ENCODE assay signal across 14 cellular contexts in the genomic region with DNA sequence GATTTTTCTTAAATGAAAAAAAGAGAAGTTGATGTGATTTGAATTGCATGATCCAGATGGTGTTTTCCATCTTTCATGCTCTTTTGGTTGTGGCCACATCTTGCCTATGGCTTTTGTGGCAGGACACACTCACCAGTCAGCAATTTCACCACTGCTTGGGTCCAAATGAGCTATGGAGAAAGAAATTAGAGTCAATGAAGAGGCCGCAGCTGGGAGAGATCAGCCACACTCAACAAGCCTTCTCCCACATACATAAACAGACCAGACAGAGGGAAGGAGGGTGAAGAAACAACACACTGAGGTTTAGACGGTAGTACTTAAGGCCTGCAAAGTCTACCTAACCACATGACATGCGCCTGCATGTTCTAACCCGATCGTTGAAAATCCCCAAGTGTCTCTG.
DNase-seq lines count a peak whose midpoint lies in the region; ATAC-seq and TF ChIP-seq lines count a peak whose summit lies in the region.
"Had no signal": no experiment of that assay in that cellular context is flagged by ENCODE, and none has a peak within 500 bp of the region (broad histone marks: within the 10 kb centered on the region; RNA-seq: fewer than 3 reads in every experiment).

No MANE protein-coding gene starts in this region.

- H3K36me3 ChIP-seq in mesodermal cell (ENCODE audit: control insufficient read depth, insufficient read depth, low read length) = no peaks in the 10 kb centered on the region
- H3K36me3 ChIP-seq: esophagus squamous epithelium, thyroid gland had no signal

- TF ChIP-seq CTCF in omental fat pad (IDR thresholded peaks at IDR 0.05) = no peak

- H3K9me3 ChIP-seq in mesodermal cell (ENCODE audit: control insufficient read depth, low read length) = no peaks in the 10 kb centered on the region
- H3K9me3 ChIP-seq: esophagus squamous epithelium, thyroid gland had no signal

- peak; percentile 92 for DNase-seq in EH (ENCODE audit: low read depth)
- peak; percentile 7 for DNase-seq in NCI-H2107 (lab: John Stamatoyannopoulos, UW)
- DNase-seq in dedifferentiated amniotic fluid mesenchymal stem cell (ENCODE audit: extremely low spot score) = peak; percentile 39
- no peak for DNase-seq in omental fat pad (ENCODE audit: low spot score)
- no peak for DNase-seq in CD1c-positive myeloid dendritic cell (ENCODE audit: extremely low spot score)
- DNase-seq in HT-29 (ENCODE audit: low spot score) = no peak
- DNase-seq: activated CD4-positive, alpha-beta T cell treated with anti-CD3 and anti-CD28 coated beads for 48 hours; activated naive CD8-positive, alpha-beta T cell treated with anti-CD3 and anti-CD28 coated beads, Interleukin-2, amount 10 ng/mL, durations not matched to agents 7 days and 5 days; COR-L47; esophagus squamous epithelium; thyroid gland had no signal

- ATAC-seq in HG03565 (IDR thresholded peaks at IDR 0.05; ENCODE audit: unreplicated experiment) (no peak), omental fat pad (ENCODE audit: low FRiP score) (no peak)

- WGBS in mesodermal cell (ENCODE audit: insufficient coverage in 2 of 2), 2 experiments = 82 to 100% methylated on average over 3 of the region's 5 CpGs

- peak overlapping the region; percentile 10 for H3K27ac ChIP-seq in mesodermal cell (ENCODE audit: low read depth, low read length, severe bottlenecking)
- H3K27ac ChIP-seq: SK-N-MC, thyroid gland had no signal

- H3K4me3 ChIP-seq in mesodermal cell (ENCODE audit: extremely low read depth, insufficient read depth, low read length, poor library complexity, severe bottlenecking) = no peak overlapping the region
- H3K4me3 ChIP-seq: esophagus squamous epithelium, SK-N-MC, thyroid gland had no signal

- H3K4me1 ChIP-seq in mesodermal cell (ENCODE audit: control insufficient read depth, insufficient read depth, low read length, poor library complexity, severe bottlenecking) = peaks cover 19% of the 10 kb centered on the region
- H3K4me1 ChIP-seq: thyroid gland had no signal

Comparison
In these comparisons a context has a peak if more than half of its experiments do, and no peak if none do; other contexts are left out.
1. DNase-seq: peak in EH (single experiment), NCI-H2107 (single experiment) and dedifferentiated amniotic fluid mesenchymal stem cell (single experiment); none in omental fat pad (single experiment), CD1c-positive myeloid dendritic cell (single experiment) and HT-29 (single experiment).